In the genomic region with DNA sequence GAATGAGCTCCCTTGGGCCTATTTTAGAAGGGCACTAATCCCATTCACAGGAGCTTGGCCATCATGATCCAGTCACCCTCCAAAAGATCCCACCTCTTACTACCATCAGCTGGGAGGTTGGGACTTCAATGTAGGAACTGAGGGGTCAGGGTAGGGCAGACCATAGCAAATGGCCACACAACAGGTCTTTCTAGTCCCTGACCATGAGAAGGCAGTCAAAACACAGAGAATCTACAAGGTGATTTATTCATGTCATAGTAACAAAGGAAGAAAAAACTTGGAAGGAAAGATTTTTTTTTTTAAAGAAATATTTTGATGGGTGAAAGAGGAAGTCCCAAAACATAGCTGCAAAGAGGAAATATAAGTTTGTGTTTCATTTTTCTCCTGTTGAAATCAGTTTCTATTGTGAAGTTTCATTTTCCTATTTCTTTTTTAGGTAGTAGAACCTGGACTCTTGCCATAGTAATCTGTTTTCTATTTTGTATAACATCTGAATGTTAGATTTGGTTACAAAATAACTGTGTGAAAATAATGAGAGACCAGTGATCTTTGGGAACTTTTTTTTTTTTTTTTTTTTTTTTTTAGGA, we compare ENCODE assay signal across 12 cellular contexts. TPM values are rescaled to one million over a fixed set of nuclear protein-coding genes. Genes with fewer than 3 reads are reported as not detected.
A peak's percentile ranks its signal among the peaks of the same experiment; 100 is the strongest.
DNase-seq lines count a peak whose midpoint lies in the region; ATAC-seq, FAIRE-seq and TF ChIP-seq lines count a peak whose summit lies in the region.
"Had no signal": no experiment of that assay in that cellular context is flagged by ENCODE, and none has a peak within 500 bp of the region (broad histone marks: within the 10 kb centered on the region; RNA-seq: fewer than 3 reads in every experiment).

No MANE protein-coding gene starts in this region.

- H4K20me1 ChIP-seq in BLaER1 treated with 17β-estradiol and CSF1 and Interleukin-3, amounts not matched to agents 10 nM and 100 nM: no peaks in the 10 kb centered on the region
- no peaks in the 10 kb centered on the region for H4K20me1 ChIP-seq in OCI-LY3 (ENCODE audit: insufficient read depth, low read length)

- H2AFZ ChIP-seq in OCI-LY3 (ENCODE audit: low read depth, low read length): no peak overlapping the region
- H2AFZ ChIP-seq: GM23248 had no signal

- H3K9me3 ChIP-seq in BLaER1 treated with 17β-estradiol and CSF1 and Interleukin-3, amounts not matched to agents 10 nM and 100 nM (replicated peaks in 1 of 11): peaks cover 0 to 23% (median 15%) of the 10 kb centered on the region in 11 experiments; a peak in 12 of 22 replicates
- H3K9me3 ChIP-seq in OCI-LY3 (ENCODE audit: insufficient read depth, low read length): no peaks in the 10 kb centered on the region
- no peaks in the 10 kb centered on the region for H3K9me3 ChIP-seq in kidney (ENCODE audit: control insufficient read depth in 1 of 2, low read length in 2 of 2)

- DNase-seq in kidney (no peak), A172 (ENCODE audit: low spot score) (no peak), EL (no peak), DMS114 treated with DMSO at 0.1 percent for 48 hours (lab: John Stamatoyannopoulos, UW; ENCODE audit: unreplicated experiment) (no peak), epidermal melanocyte (ENCODE audit: insufficient read length, low spot score) (no peak)
- DNase-seq: activated effector memory CD4-positive, alpha-beta T cell treated with anti-CD3 and anti-CD28 coated beads, Interleukin-2, amount 50 U/mL, for 16 hours; GM23248; KG1; Right ventricle myocardium superior had no signal

- H3K79me2 ChIP-seq in OCI-LY3 (ENCODE audit: low read length): no peaks in the 10 kb centered on the region

- H3K36me3 ChIP-seq in BLaER1 treated with 17β-estradiol and CSF1 and Interleukin-3, amounts not matched to agents 10 nM and 100 nM: no peaks in the 10 kb centered on the region; a peak in 1 of 22 replicates
- H3K36me3 ChIP-seq in OCI-LY3 (replicated peaks; ENCODE audit: low read depth, low read length) (no peaks in the 10 kb centered on the region), kidney (ENCODE audit: control insufficient read depth in 1 of 2, insufficient read depth in 2 of 2, low read length in 2 of 2) (no peaks in the 10 kb centered on the region)

- peak overlapping the region; percentile 55 to 89 (median 80); a peak in 20 of 22 replicates for H3K27ac ChIP-seq in BLaER1 treated with 17β-estradiol and CSF1 and Interleukin-3, amounts not matched to agents 10 nM and 100 nM
- H3K27ac ChIP-seq in OCI-LY3 (ENCODE audit: low read length) (no peak overlapping the region), kidney (ENCODE audit: low read depth in 2 of 2, low read length in 2 of 2) (peak overlapping the region in 1 of 2 donors; percentile 38)
- H3K27ac ChIP-seq: GM23248 had no signal

- peaks cover 11 to 87% (median 53%) of the 10 kb centered on the region in 10 experiments for H3K4me1 ChIP-seq in BLaER1 treated with 17β-estradiol and CSF1 and Interleukin-3, amounts not matched to agents 10 nM and 100 nM
- H3K4me1 ChIP-seq in OCI-LY3 (ENCODE audit: low read length) (peaks cover 13% of the 10 kb centered on the region), kidney (ENCODE audit: control insufficient read depth in 1 of 2, insufficient read depth in 1 of 2, low read depth in 1 of 2, low read length in 2 of 2) (peaks cover 3 to 6% of the 10 kb centered on the region in 2 donors)

- H3K27me3 ChIP-seq in BLaER1 treated with 17β-estradiol and CSF1 and Interleukin-3, amounts not matched to agents 10 nM and 100 nM: no peaks in the 10 kb centered on the region
- no peaks in the 10 kb centered on the region for H3K27me3 ChIP-seq in OCI-LY3 (ENCODE audit: low read depth, low read length)

- H3K4me3 ChIP-seq in BLaER1 treated with 17β-estradiol and CSF1 and Interleukin-3, amounts not matched to agents 10 nM and 100 nM: peak overlapping the region in 1 of 10 experiments; percentile 21; a peak in 1 of 20 replicates
- H3K4me3 ChIP-seq in OCI-LY3 (ENCODE audit: low read length) (no peak overlapping the region), kidney (ENCODE audit: low read length in 2 of 2) (no peak overlapping the region)
- H3K4me3 ChIP-seq: GM23248 had no signal

- FAIRE-seq in kidney (lab: Jason Lieb, UNC): no peak

- peak overlapping the region; percentile 51 to 86 (median 76) for H3K4me2 ChIP-seq in BLaER1 treated with 17β-estradiol and CSF1 and Interleukin-3, amounts not matched to agents 10 nM and 100 nM
- H3K4me2 ChIP-seq in OCI-LY3 (ENCODE audit: low read length): peak overlapping the region; percentile 27; the same call in 1 of the 2 replicates

- TF ChIP-seq CTCF in OCI-LY3 (IDR thresholded peaks at IDR 0.05; ENCODE audit: low read depth, low read length) (no peak), kidney (IDR thresholded peaks at IDR 0.05; ENCODE audit: borderline replicate concordance, extremely low read depth, insufficient read depth) (peak; percentile 6)

- ATAC-seq in GM19438 (IDR thresholded peaks at IDR 0.05; ENCODE audit: low read depth, unreplicated experiment): peak; percentile 64

- intact Hi-C loops in kidney (cut with DNase I): no loop called here

- peak overlapping the region in 9 of 11 experiments; percentile 12 to 70 (median 58); a peak in 15 of 22 replicates for H3K9ac ChIP-seq in BLaER1 treated with 17β-estradiol and CSF1 and Interleukin-3, amounts not matched to agents 10 nM and 100 nM
- H3K9ac ChIP-seq in OCI-LY3 (ENCODE audit: low read length): no peak overlapping the region
- no peak overlapping the region for H3K9ac ChIP-seq in kidney (ENCODE audit: low read length in 2 of 2)
- H3K9ac ChIP-seq: GM23248 had no signal

RNA-seq across cellular contexts. Expression of a gene that starts 23.5 kb away (rescaled TPM):
- total RNA-seq in kidney: 277 TPM
- polyA plus RNA-seq in kidney (ENCODE audit: insufficient read depth, low read depth, low replicate concordance): 75.4 TPM
- total RNA-seq in A172 (2014; rRNA removed; shearing (Covaris generic)): 0.46 and 0.79 TPM in 2 replicates
- total RNA-seq: GM23248 had no signal
- polyA plus RNA-seq: GM23248 had no signal

Comparison
In these comparisons a context has a peak if more than half of its experiments do, and no peak if none do; other contexts are left out.
1. H3K9ac ChIP-seq: peak in BLaER1 treated with 17β-estradiol and CSF1 and Interleukin-3, amounts not matched to agents 10 nM and 100 nM (9 of 11); none in OCI-LY3 (single experiment) and kidney (0 of 2).
2. RNA of a gene that starts 23.5 kb away (total RNA-seq): 277 TPM in kidney (single experiment); 0.46 to 0.79 TPM in A172; every median in the first group is over 100 times any median in the second.